In genomic region chr11:46593550-46594382, GRCh38 we compare ENCODE assay signal across 8 cellular contexts. TPM values are rescaled to one million over a fixed set of nuclear protein-coding genes. Genes with fewer than 3 reads are reported as not detected.
DNase-seq lines count a peak whose midpoint lies in the region; ATAC-seq and TF ChIP-seq lines count a peak whose summit lies in the region.

Gene AMBRA1 (minus strand): TSS chr11:46594023. CDS start chr11:46548380, 45,643 bp downstream.

- H3K36me3 ChIP-seq in GM23338 (ENCODE audit: insufficient read depth), result no peaks in the 10 kb centered on the region
- H3K36me3 ChIP-seq in RWPE2 (ENCODE audit: low read depth), result no peaks in the 10 kb centered on the region

- H3K27ac Mint-ChIP-seq in GM23338, result peak within 1 kb of the TSS; percentile 96
- H3K27ac Mint-ChIP-seq in activated T-helper 2 cell treated with anti-CD3 and anti-CD28 coated beads, Interferon-gamma antibody, Interleukin-2, Interleukin-4, amounts not matched to agents 10 μg/mL and 5 μg/mL and 100 μg/mL, durations not matched to agents 14 hours and 24 hours and 36 hours, result peak within 1 kb of the TSS; percentile 82
- H3K27ac Mint-ChIP-seq in natural killer cell treated with Interleukin-12 subunit alpha and Interleukin-12 subunit beta and Interleukin-15 and Interleukin-18, amount 100 ng/mL, for 72 hours, result peak within 1 kb of the TSS; percentile 94 to 97

- H3K4me2 ChIP-seq in GM23338, result peak within 1 kb of the TSS; percentile 98

- peak within 1 kb of the TSS; percentile 97 for H3K4me3 ChIP-seq in GM23338
- peak within 1 kb of the TSS; percentile 99 for H3K4me3 ChIP-seq in LNCaP clone FGC (ENCODE audit: low read depth, low read length)
- H3K4me3 ChIP-seq in RWPE2 (ENCODE audit: severe bottlenecking), result peak within 1 kb of the TSS; percentile 82
- H3K4me3 ChIP-seq in fibroblast of pulmonary artery (replicated peaks; ENCODE audit: low read depth, low read length), result peak within 1 kb of the TSS; percentile 94

- peaks cover 32% of the 10 kb centered on the region for H4K20me1 ChIP-seq in GM23338 (replicated peaks; ENCODE audit: insufficient read depth)

- peaks cover 18% of the 10 kb centered on the region; the same call in 2 of the 3 replicates for H3K4me1 Mint-ChIP-seq in GM23338
- peaks cover 37% of the 10 kb centered on the region for H3K4me1 Mint-ChIP-seq in activated T-helper 2 cell treated with anti-CD3 and anti-CD28 coated beads, Interferon-gamma antibody, Interleukin-2, Interleukin-4, amounts not matched to agents 10 μg/mL and 5 μg/mL and 100 μg/mL, durations not matched to agents 14 hours and 24 hours and 36 hours (ENCODE audit: low read depth)
- peaks cover 37 to 52% of the 10 kb centered on the region in 2 donors for H3K4me1 Mint-ChIP-seq in natural killer cell treated with Interleukin-12 subunit alpha and Interleukin-12 subunit beta and Interleukin-15 and Interleukin-18, amount 100 ng/mL, for 72 hours (ENCODE audit: low read depth in 2 of 2)

- H3K4me1 ChIP-seq in GM23338 (ENCODE audit: insufficient read depth) (peaks cover 12% of the 10 kb centered on the region), RWPE2 (ENCODE audit: insufficient read depth, poor library complexity, severe bottlenecking) (peaks cover 21% of the 10 kb centered on the region)

- H3K36me3 Mint-ChIP-seq in GM23338 (ENCODE audit: low read depth), result no peaks in the 10 kb centered on the region
- H3K36me3 Mint-ChIP-seq in activated T-helper 2 cell treated with anti-CD3 and anti-CD28 coated beads, Interferon-gamma antibody, Interleukin-2, Interleukin-4, amounts not matched to agents 10 μg/mL and 5 μg/mL and 100 μg/mL, durations not matched to agents 14 hours and 24 hours and 36 hours (ENCODE audit: low read depth), result peaks cover 13% of the 10 kb centered on the region
- H3K36me3 Mint-ChIP-seq in natural killer cell treated with Interleukin-12 subunit alpha and Interleukin-12 subunit beta and Interleukin-15 and Interleukin-18, amount 100 ng/mL, for 72 hours, result no peaks in the 10 kb centered on the region

- H3K27ac ChIP-seq in GM23338 (ENCODE audit: low read depth), result peak within 1 kb of the TSS; percentile 61
- peak within 1 kb of the TSS; percentile 39 for H3K27ac ChIP-seq in RWPE2 (ENCODE audit: poor library complexity, severe bottlenecking)

- H3K9me3 Mint-ChIP-seq in GM23338, result no peaks in the 10 kb centered on the region
- no peaks in the 10 kb centered on the region for H3K9me3 Mint-ChIP-seq in activated T-helper 2 cell treated with anti-CD3 and anti-CD28 coated beads, Interferon-gamma antibody, Interleukin-2, Interleukin-4, amounts not matched to agents 10 μg/mL and 5 μg/mL and 100 μg/mL, durations not matched to agents 14 hours and 24 hours and 36 hours
- H3K9me3 Mint-ChIP-seq in natural killer cell treated with Interleukin-12 subunit alpha and Interleukin-12 subunit beta and Interleukin-15 and Interleukin-18, amount 100 ng/mL, for 72 hours, result no peaks in the 10 kb centered on the region

- H3K4me3 Mint-ChIP-seq in GM23338, result peak within 1 kb of the TSS; percentile 94
- peak within 1 kb of the TSS; percentile 90 for H3K4me3 Mint-ChIP-seq in activated T-helper 2 cell treated with anti-CD3 and anti-CD28 coated beads, Interferon-gamma antibody, Interleukin-2, Interleukin-4, amounts not matched to agents 10 μg/mL and 5 μg/mL and 100 μg/mL, durations not matched to agents 14 hours and 24 hours and 36 hours (ENCODE audit: low read depth)
- peak within 1 kb of the TSS; percentile 99 for H3K4me3 Mint-ChIP-seq in natural killer cell treated with Interleukin-12 subunit alpha and Interleukin-12 subunit beta and Interleukin-15 and Interleukin-18, amount 100 ng/mL, for 72 hours

- intact Hi-C loops in activated T-helper 2 cell treated with anti-CD3 and anti-CD28 coated beads, Interferon-gamma antibody, Interleukin-2, Interleukin-4, amounts not matched to agents 10 μg/mL and 5 μg/mL and 100 μg/mL, durations not matched to agents 14 hours and 24 hours and 36 hours (cut with micrococcal nuclease), result loop anchor here (1.0 kb wide), 1 partner anchor 24 kb away; the partner anchor contains the start of genes ATG13 and HARBI1

- H3K79me2 ChIP-seq in GM23338 (replicated peaks; ENCODE audit: insufficient read depth), result peaks cover 50% of the 10 kb centered on the region

- peak within 1 kb of the TSS; percentile 88 for H2AFZ ChIP-seq in GM23338

- peaks cover 11% of the 10 kb centered on the region for H3K27me3 Mint-ChIP-seq in GM23338 (ENCODE audit: insufficient read depth, low read depth, poor library complexity)
- no peaks in the 10 kb centered on the region for H3K27me3 Mint-ChIP-seq in activated T-helper 2 cell treated with anti-CD3 and anti-CD28 coated beads, Interferon-gamma antibody, Interleukin-2, Interleukin-4, amounts not matched to agents 10 μg/mL and 5 μg/mL and 100 μg/mL, durations not matched to agents 14 hours and 24 hours and 36 hours (ENCODE audit: low read depth)
- H3K27me3 Mint-ChIP-seq in natural killer cell treated with Interleukin-12 subunit alpha and Interleukin-12 subunit beta and Interleukin-15 and Interleukin-18, amount 100 ng/mL, for 72 hours, result no peaks in the 10 kb centered on the region

- peak; percentile 89 for DNase-seq in Daoy (ENCODE audit: low read depth)
- peak; percentile 97 for DNase-seq in GM23338 (ENCODE audit: low spot score)
- DNase-seq in LNCaP clone FGC (ENCODE audit: low read depth), result peak; percentile 92
- DNase-seq in RWPE2 (ENCODE audit: low spot score), result peak; percentile 77
- DNase-seq in activated T-helper 2 cell treated with anti-CD3 and anti-CD28 coated beads, Interferon-gamma antibody, Interleukin-2, Interleukin-4, amounts not matched to agents 10 μg/mL and 5 μg/mL and 100 μg/mL, durations not matched to agents 14 hours and 24 hours and 36 hours (ENCODE audit: low spot score), result peak; percentile 82
- DNase-seq in fibroblast of pulmonary artery (ENCODE audit: low read depth), result peak; percentile 95
- DNase-seq in natural killer cell treated with Interleukin-12 subunit alpha and Interleukin-12 subunit beta and Interleukin-15 and Interleukin-18, amount 100 ng/mL, for 72 hours (ENCODE audit: low spot score), result peak; percentile 87
- DNase-seq in stimulated activated naive CD4-positive, alpha-beta T cell treated with Interleukin-2 at 50 U/mL for 16 hours (lab: John Stamatoyannopoulos, UW), result peak; percentile 81

- no peak for TF ChIP-seq CTCF in GM23338 (conservative IDR thresholded peaks at IDR 0.05; ENCODE audit: low read depth in 2 of 2)
- TF ChIP-seq CTCF in LNCaP clone FGC (IDR thresholded peaks at IDR 0.05; ENCODE audit: control insufficient read depth, extremely low read depth, insufficient read depth), result no peak
- TF ChIP-seq CTCF in RWPE2 (IDR thresholded peaks at IDR 0.05; ENCODE audit: poor library complexity, severe bottlenecking), result no peak
- no peak for TF ChIP-seq CTCF in fibroblast of pulmonary artery (IDR thresholded peaks at IDR 0.05; ENCODE audit: low read length, missing control alignments)

- H3F3A ChIP-seq in GM23338 (replicated peaks; ENCODE audit: low read depth), result peaks cover 7% of the 10 kb centered on the region; the same call in 1 of the 2 replicates

- H3K9me3 ChIP-seq in RWPE2 (ENCODE audit: severe bottlenecking), result no peaks in the 10 kb centered on the region

- H3K27me3 ChIP-seq in GM23338 (ENCODE audit: insufficient read depth), result no peaks in the 10 kb centered on the region
- no peaks in the 10 kb centered on the region for H3K27me3 ChIP-seq in RWPE2 (ENCODE audit: insufficient read depth, poor library complexity, severe bottlenecking)

- peak; percentile 91 for ATAC-seq in GM23338
- ATAC-seq in RWPE2 (ENCODE audit: low read depth), result peak; percentile 90
- peak; percentile 94 for ATAC-seq in natural killer cell treated with Interleukin-12 subunit alpha and Interleukin-12 subunit beta and Interleukin-15 and Interleukin-18, amount 100 ng/mL, for 72 hours

- no peaks in the 10 kb centered on the region for H3K9me2 ChIP-seq in GM23338 (ENCODE audit: insufficient read depth)

TF ChIP-seq in GM23338, 12 proteins besides CTCF, POLR2A, EP300 and RAD21 (continues in another document):
- TF ChIP-seq EZH2phosphoT487 (IDR thresholded peaks at IDR 0.05; ENCODE audit: unreplicated experiment), result no peak
- no peak for TF ChIP-seq STAT1 (IDR thresholded peaks at IDR 0.05; ENCODE audit: unreplicated experiment)
- TF ChIP-seq JUNB (IDR thresholded peaks at IDR 0.05; ENCODE audit: unreplicated experiment), result no peak
- TF ChIP-seq CREB1 (CRISPR knock-in tag; IDR thresholded peaks at IDR 0.05; ENCODE audit: low read depth), result 0 out of 2 replicates have a peak, but pooled peaks have one; percentile 42
- no peak for TF ChIP-seq EZH2 (IDR thresholded peaks at IDR 0.05; ENCODE audit: low read depth, unreplicated experiment)
- peak; percentile 81 for TF ChIP-seq POLR2AphosphoS5 (IDR thresholded peaks at IDR 0.05; ENCODE audit: low read depth)
- TF ChIP-seq ETS1 (IDR thresholded peaks at IDR 0.05), result peak; percentile 83

RNA-seq across cellular contexts. Expression of gene AMBRA1, which starts in this region (rescaled TPM):
- 16.1 and 19.2 TPM in 2 replicates for total RNA-seq in Daoy (2014; rRNA removed; shearing (Covaris generic))
- total RNA-seq in GM23338 (2014; rRNA removed; shearing (Covaris generic)), result 34.8 and 42.2 TPM in 2 replicates
- 8.3 and 8.9 TPM in 2 replicates for polyA plus RNA-seq in GM23338 (2016; fragmentation: Nextera tagmentation; extraction: Ambion mirVana)
- 31.5 and 32.7 TPM in 2 replicates for total RNA-seq in activated T-helper 2 cell treated with anti-CD3 and anti-CD28 coated beads, Interferon-gamma antibody, Interleukin-2, Interleukin-4, amounts not matched to agents 10 μg/mL and 5 μg/mL and 100 μg/mL, durations not matched to agents 14 hours and 24 hours and 36 hours
- 10 to 100 TPM; 50.7 to 72.4 TPM for total RNA-seq in natural killer cell treated with Interleukin-12 subunit alpha and Interleukin-12 subunit beta and Interleukin-15 and Interleukin-18, amount 100 ng/mL, for 72 hours

Comparison
In these comparisons a context has a peak if more than half of its experiments do, and no peak if none do; other contexts are left out.
1. Peak in every context shown above with its lines: DNase-seq, ATAC-seq, H3K4me3 ChIP-seq and H3K27ac ChIP-seq.